Comparison of ENCODE assay signal across 20 cellular contexts in the genomic region with DNA sequence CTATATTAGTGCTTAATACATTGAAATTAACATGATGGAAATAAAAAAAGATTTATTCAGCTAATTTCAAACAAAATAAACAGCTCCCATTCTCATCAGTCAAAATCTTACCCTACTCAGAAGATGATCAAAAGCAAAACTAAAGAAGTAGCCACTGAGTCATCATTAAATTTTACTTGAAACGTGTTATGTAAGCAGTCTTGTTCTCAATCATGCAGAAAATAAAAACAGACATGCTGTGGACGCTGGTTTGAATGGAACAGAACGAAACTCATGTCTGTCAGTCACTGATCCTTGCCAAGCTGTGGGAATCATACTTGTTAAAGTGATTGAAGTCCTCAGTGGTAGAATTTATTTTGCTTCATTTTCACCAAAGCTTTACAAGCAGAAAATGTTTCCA.
A peak's percentile ranks its signal among the peaks of the same experiment; 100 is the strongest.
DNase-seq lines count a peak whose midpoint lies in the region; ATAC-seq and TF ChIP-seq lines count a peak whose summit lies in the region.
"Had no signal": no experiment of that assay in that cellular context is flagged by ENCODE, and none has a peak within 500 bp of the region (broad histone marks: within the 10 kb centered on the region; RNA-seq: fewer than 3 reads in every experiment).

No MANE protein-coding gene starts in this region.

- H3K4me3 ChIP-seq in kidney epithelial cell (ENCODE audit: low read depth, low read length) (no peak overlapping the region), thyroid gland (replicated peaks in 1 of 3) (no peak overlapping the region)
- H3K4me3 ChIP-seq: GM23248, K562, SJCRH30 had no signal

- ATAC-seq in GM18520 (IDR thresholded peaks at IDR 0.05; ENCODE audit: unreplicated experiment) = peak; percentile 66
- ATAC-seq in HG02610 (IDR thresholded peaks at IDR 0.05; ENCODE audit: unreplicated experiment) = peak; percentile 73
- ATAC-seq in GM21786 (IDR thresholded peaks at IDR 0.05; ENCODE audit: unreplicated experiment) = no peak
- ATAC-seq: K562 had no signal

- 11 to 39% methylated on average over 3 of the region's 3 CpGs for WGBS in thyroid gland, 2 donors

- peak; percentile 31 for DNase-seq in kidney epithelial cell (ENCODE audit: low read depth)
- DNase-seq in thyroid gland = peak in 1 of 2 donors; percentile 30
- DNase-seq in SIG-M5 treated with dmso at 0.1 percent for 504 hours (lab: John Stamatoyannopoulos, UW; ENCODE audit: unreplicated experiment) = no peak
- no peak for DNase-seq in HPDE6-E6E7 (ENCODE audit: extremely low spot score)
- DNase-seq: AML-193, DMS 273 treated with DMSO at 0.1 percent for 48 hours, EL, GM23248, HCEC 1CT, NCI-H1048, NCI-H146, NCI-H2081, NCI-H510A, NCI-H774, SJCRH30 had no signal

- peak in 1 of 2 donors; percentile 36 for TF ChIP-seq POLR2A in thyroid gland (IDR thresholded peaks at IDR 0.05)

- no peaks in the 10 kb centered on the region for H3K36me3 ChIP-seq in kidney epithelial cell (ENCODE audit: control insufficient read depth, insufficient read depth, low read length)
- H3K36me3 ChIP-seq in thyroid gland = no peaks in the 10 kb centered on the region
- H3K36me3 ChIP-seq: SJCRH30 had no signal

- no peak for TF ChIP-seq CTCF in kidney epithelial cell (IDR thresholded peaks at IDR 0.05; ENCODE audit: insufficient read depth, low read length, poor library complexity, severe bottlenecking)
- no peak for TF ChIP-seq CTCF in thyroid gland (IDR thresholded peaks at IDR 0.05)

- H3K4me1 ChIP-seq in thyroid gland = peaks cover 27 to 28% of the 10 kb centered on the region in 2 donors
- H3K4me1 ChIP-seq: SJCRH30 had no signal

- intact Hi-C loops in thyroid gland (cut with DNase I) = no loop called here

- no peaks in the 10 kb centered on the region for H3K9me3 ChIP-seq in thyroid gland
- H3K9me3 ChIP-seq: SJCRH30 had no signal

- H3K27ac ChIP-seq in thyroid gland = peak overlapping the region; percentile 54 to 61 (median 61)
- H3K27ac ChIP-seq: GM23248, RWPE1, SJCRH30 had no signal

- H3K27me3 ChIP-seq in kidney epithelial cell (ENCODE audit: control insufficient read depth, insufficient read depth, low read length) (no peaks in the 10 kb centered on the region), thyroid gland (no peaks in the 10 kb centered on the region)
- H3K27me3 ChIP-seq: SJCRH30 had no signal
